28 cellular contexts compared by ENCODE assay signal in the genomic region with DNA sequence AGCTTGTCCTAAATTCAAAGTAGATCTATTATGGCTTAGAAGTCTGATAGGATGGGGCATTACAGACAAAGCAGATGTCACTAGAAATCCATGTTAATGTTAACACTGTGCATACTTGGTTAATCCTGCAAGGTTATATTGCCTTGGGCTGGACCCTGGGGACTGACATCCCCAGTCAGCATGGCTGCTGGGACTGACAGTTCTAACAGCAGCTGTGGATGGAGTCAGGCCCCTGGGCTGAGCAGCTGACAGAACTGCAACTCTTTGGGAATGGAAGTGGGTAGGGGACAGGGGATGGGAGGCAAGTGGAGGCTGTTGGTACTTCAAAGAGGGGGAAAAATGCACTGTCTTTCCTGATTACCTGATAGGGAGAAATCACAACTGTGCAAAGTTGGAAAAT.
"Had no signal": no experiment of that assay in that cellular context is flagged by ENCODE, and none has a peak within 500 bp of the region (broad histone marks: within the 10 kb centered on the region; RNA-seq: fewer than 3 reads in every experiment).

No MANE protein-coding gene starts in this region.

- H3K27me3 Mint-ChIP-seq: stimulated activated naive B cell treated with anti-CD40 and anti-IgM and Interleukin-4, amounts not matched to agents 10 μg/mL and 1 μg/mL and 100 μg/mL, for 72 hours had no signal

- H3K27ac ChIP-seq: epithelial cell of prostate, foreskin keratinocyte, gastroesophageal sphincter, lower lobe of right lung, neural progenitor cell, ovary, psoas muscle, sigmoid colon, skin epidermis, thoracic aorta, tibial nerve, upper lobe of left lung had no signal

- H3K9me3 ChIP-seq: lower lobe of right lung, ovary, psoas muscle, sigmoid colon, thoracic aorta had no signal

- H3K4me3 ChIP-seq: gastroesophageal sphincter, lower lobe of right lung, mucosa of descending colon, neural progenitor cell, ovary, psoas muscle, skin epidermis, thoracic aorta, tibial nerve, upper lobe of left lung had no signal

- H3K27me3 ChIP-seq: foreskin keratinocyte, gastroesophageal sphincter, ovary, sigmoid colon, tibial nerve, upper lobe of left lung had no signal

- H3K27ac Mint-ChIP-seq: memory B cell; mesothelial cell of epicardium; naive thymus-derived CD4-positive, alpha-beta T cell; nephron; neural progenitor cell; stimulated activated naive B cell treated with anti-CD40 and anti-IgM and Interleukin-4, amounts not matched to agents 10 μg/mL and 1 μg/mL and 100 μg/mL, for 72 hours; stimulated activated naive CD8-positive, alpha-beta T cell treated with anti-CD3 and anti-CD28 coated beads, Interleukin-15, Interleukin-2, amounts not matched to agents 100 ng/mL and 50 ng/mL, for 24 hours had no signal

- H3K4me1 ChIP-seq: gastroesophageal sphincter, neural progenitor cell, sigmoid colon had no signal

- FAIRE-seq: keratinocyte, urothelium cell line had no signal

- H2AFZ ChIP-seq: neural progenitor cell had no signal

- H3K9ac ChIP-seq: neural progenitor cell had no signal

- H3K4me1 Mint-ChIP-seq: memory B cell; naive thymus-derived CD4-positive, alpha-beta T cell; stimulated activated naive B cell treated with anti-CD40 and anti-IgM and Interleukin-4, amounts not matched to agents 10 μg/mL and 1 μg/mL and 100 μg/mL, for 72 hours had no signal

- H3K36me3 Mint-ChIP-seq: memory B cell had no signal

- H3K4me2 ChIP-seq: neural progenitor cell had no signal

- H3K9me3 Mint-ChIP-seq: memory B cell, nephron had no signal

- H3K4me3 Mint-ChIP-seq: memory B cell; mesothelial cell of epicardium; naive thymus-derived CD4-positive, alpha-beta T cell; nephron; neural progenitor cell; stimulated activated naive B cell treated with anti-CD40 and anti-IgM and Interleukin-4, amounts not matched to agents 10 μg/mL and 1 μg/mL and 100 μg/mL, for 72 hours; stimulated activated naive CD8-positive, alpha-beta T cell treated with anti-CD3 and anti-CD28 coated beads, Interleukin-15, Interleukin-2, amounts not matched to agents 100 ng/mL and 50 ng/mL, for 24 hours had no signal

- H3K36me3 ChIP-seq: gastroesophageal sphincter, lower lobe of right lung, neural progenitor cell, ovary, sigmoid colon, thoracic aorta had no signal

- DNase-seq: cerebellar nuclear complex; cortex of kidney; foreskin keratinocyte; left ventricle myocardium superior; lower lobe of right lung; naive thymus-derived CD4-positive, alpha-beta T cell; nucleus accumbens; ovary; psoas muscle; right cardiac atrium; sigmoid colon; stimulated activated CD4-positive, alpha-beta T cell treated with anti-CD3 and anti-CD28 coated beads, Interleukin-15, amount 100 ng/mL, for 24 hours; stimulated activated CD4-positive, alpha-beta T cell treated with anti-CD3 and anti-CD28 coated beads, Interleukin-2, amount 100 ng/mL, for 48 hours; stimulated activated naive B cell treated with anti-CD40 and anti-IgM and Interleukin-4, amounts not matched to agents 10 μg/mL and 1 μg/mL and 100 μg/mL, for 72 hours; upper lobe of left lung had no signal
